Comparison of ENCODE assay signal across 11 cellular contexts in genomic region chrX:16603822-16604221, GRCh38. TPM values are rescaled to one million over a fixed set of nuclear protein-coding genes. Genes with fewer than 3 reads are reported as not detected.
DNase-seq lines count a peak whose midpoint lies in the region; ATAC-seq and TF ChIP-seq lines count a peak whose summit lies in the region.
"Had no signal": no experiment of that assay in that cellular context is flagged by ENCODE, and none has a peak within 500 bp of the region (broad histone marks: within the 10 kb centered on the region; RNA-seq: fewer than 3 reads in every experiment).

No MANE protein-coding gene starts in this region.

- TF ChIP-seq POLR2A in adrenal gland (IDR thresholded peaks at IDR 0.05) (no peak), tibial nerve (IDR thresholded peaks at IDR 0.05) (no peak)

- no peaks in the 10 kb centered on the region for H3K9me3 ChIP-seq in CD8-positive, alpha-beta memory T cell (ENCODE audit: low read length)
- H3K9me3 ChIP-seq in mammary epithelial cell (replicated peaks; ENCODE audit: insufficient read depth, low read length): no peaks in the 10 kb centered on the region
- no peaks in the 10 kb centered on the region for H3K9me3 ChIP-seq in mucosa of rectum (ENCODE audit: control insufficient read depth in 2 of 2, low read length in 2 of 2)
- no peaks in the 10 kb centered on the region for H3K9me3 ChIP-seq in adrenal gland (replicated peaks in 1 of 3)
- H3K9me3 ChIP-seq in tibial nerve: no peaks in the 10 kb centered on the region

- TF ChIP-seq EP300 in tibial nerve (IDR thresholded peaks at IDR 0.05): no peak

- POLR2A ChIA-PET in CD8-positive, alpha-beta memory T cell (lab: Charles Lee): no interaction called here

- CTCF ChIA-PET in CD8-positive, alpha-beta memory T cell (lab: Charles Lee): no interaction called here
- CTCF ChIA-PET in mammary epithelial cell (lab: Charles Lee; ENCODE audit: low non-redundant PET): no interaction called here

- no peak overlapping the region for H3K4me3 ChIP-seq in CD8-positive, alpha-beta memory T cell (ENCODE audit: low read length)
- H3K4me3 ChIP-seq in mammary epithelial cell (replicated peaks in 1 of 3; ENCODE audit: insufficient read depth in 1 of 3, low read depth in 2 of 3, low read length in 3 of 3): no peak overlapping the region
- no peak overlapping the region for H3K4me3 ChIP-seq in mucosa of rectum (ENCODE audit: low read length in 2 of 2)
- no peak overlapping the region for H3K4me3 ChIP-seq in adrenal gland
- no peak overlapping the region for H3K4me3 ChIP-seq in tibial nerve
- H3K4me3 ChIP-seq: PC-9 had no signal

- H2AFZ ChIP-seq in mammary epithelial cell (ENCODE audit: low read depth, low read length): peak overlapping the region; percentile 1
- H2AFZ ChIP-seq: PC-9 had no signal

- peaks cover 0 to 4% of the 10 kb centered on the region in 2 donors for H3K27me3 Mint-ChIP-seq in CD8-positive, alpha-beta memory T cell
- H3K27me3 Mint-ChIP-seq: dendritic cell treated with granulocyte-macrophage colony-stimulating factor and Interleukin-4, amounts not matched to agents 40 ng/mL and 50 ng/mL, for 4 days had no signal

- no peaks in the 10 kb centered on the region for H3K79me2 ChIP-seq in mammary epithelial cell (ENCODE audit: insufficient read depth, low read length)

- TF ChIP-seq CTCF in mammary epithelial cell (conservative IDR thresholded peaks at IDR 0.05 in 1 of 2, IDR thresholded peaks at IDR 0.05 in 1 of 2; ENCODE audit: extremely low read depth in 1 of 2, insufficient read depth in 1 of 2, low read depth in 1 of 2, low read length in 2 of 2) (no peak), adrenal gland (IDR thresholded peaks at IDR 0.05) (no peak), tibial nerve (IDR thresholded peaks at IDR 0.05) (no peak)

- WGBS in mammary epithelial cell (ENCODE audit: low coverage, missing lambda C conversion rate): 78% methylated on average over 4 of the region's 4 CpGs
- WGBS in adrenal gland, 4 donors: 76 to 81% (median 79%) methylated on average over 4 of the region's 4 CpGs
- WGBS in tibial nerve, 2 donors: 74 to 76% methylated on average over 4 of the region's 4 CpGs

- H3K4me2 ChIP-seq in mammary epithelial cell (ENCODE audit: insufficient read depth, low read depth, low read length): no peak overlapping the region
- H3K4me2 ChIP-seq: PC-9 had no signal

- in situ Hi-C loops in mammary epithelial cell (cut with MboI; ENCODE audit: low sequenced_read_pairs in 2 of 2): no loop called here

- H3K27ac ChIP-seq in CD8-positive, alpha-beta memory T cell (ENCODE audit: low read depth, low read length): no peak overlapping the region
- no peak overlapping the region for H3K27ac ChIP-seq in mammary epithelial cell (ENCODE audit: insufficient read depth, low read depth, low read length)
- H3K27ac ChIP-seq in mucosa of rectum (ENCODE audit: low read depth in 2 of 2, low read length in 2 of 2): peak overlapping the region; percentile 44 to 47
- no peak overlapping the region for H3K27ac ChIP-seq in adrenal gland
- H3K27ac ChIP-seq in tibial nerve: peak overlapping the region in 2 of 4 donors; percentile 28 to 29
- H3K27ac ChIP-seq: PC-9 had no signal

- no peak for ATAC-seq in HG03097 (IDR thresholded peaks at IDR 0.05; ENCODE audit: low FRiP score, unreplicated experiment)

- no peak overlapping the region for H3K9ac ChIP-seq in mammary epithelial cell (ENCODE audit: insufficient read depth, low read length)
- no peak overlapping the region for H3K9ac ChIP-seq in mucosa of rectum (ENCODE audit: low read depth in 1 of 2, low read length in 2 of 2)

- no peaks in the 10 kb centered on the region for H4K20me1 ChIP-seq in mammary epithelial cell (ENCODE audit: insufficient read depth, low read length)

- no TSS peak for BruUV-seq in mammary epithelial cell (replicated peaks; lab: Mats Ljungman, UMichigan)

- DNase-seq in CD8-positive, alpha-beta memory T cell: no peak
- DNase-seq in LoVo (ENCODE audit: low spot score) (peak; percentile 24), mammary epithelial cell (peak; percentile 63), adrenal gland (no peak), inferior parietal cortex (ENCODE audit: extremely low spot score) (no peak), tibial nerve (ENCODE audit: low spot score in 2 of 2) (no peak)
- DNase-seq: PC-9 had no signal

- no peaks in the 10 kb centered on the region for H3K9me3 Mint-ChIP-seq in CD8-positive, alpha-beta memory T cell
- H3K9me3 Mint-ChIP-seq: dendritic cell treated with granulocyte-macrophage colony-stimulating factor and Interleukin-4, amounts not matched to agents 40 ng/mL and 50 ng/mL, for 4 days had no signal

- peak overlapping the region; percentile 21 to 90 (median 78) for H3K27ac Mint-ChIP-seq in CD8-positive, alpha-beta memory T cell
- H3K27ac Mint-ChIP-seq: dendritic cell treated with granulocyte-macrophage colony-stimulating factor and Interleukin-4, amounts not matched to agents 40 ng/mL and 50 ng/mL, for 4 days had no signal

- H3K27me3 ChIP-seq in CD8-positive, alpha-beta memory T cell (ENCODE audit: insufficient read depth, low read length, poor library complexity, severe bottlenecking): no peaks in the 10 kb centered on the region
- H3K27me3 ChIP-seq in mammary epithelial cell (ENCODE audit: insufficient read depth, low read length) (no peaks in the 10 kb centered on the region), mucosa of rectum (ENCODE audit: control insufficient read depth in 2 of 2, insufficient read depth in 2 of 2, low read length in 2 of 2) (peaks cover 1 to 2% of the 10 kb centered on the region in 2 donors), adrenal gland (no peaks in the 10 kb centered on the region), tibial nerve (no peaks in the 10 kb centered on the region)

- peaks cover 0 to 8% (median 2%) of the 10 kb centered on the region in 3 donors for H3K36me3 Mint-ChIP-seq in CD8-positive, alpha-beta memory T cell

- peaks cover 7 to 16% (median 14%) of the 10 kb centered on the region in 3 donors for H3K4me1 Mint-ChIP-seq in CD8-positive, alpha-beta memory T cell

- dilution Hi-C loops in mammary epithelial cell (cut with HindIII; ENCODE audit: low sequenced_read_pairs): no loop called here

- H3K4me3 Mint-ChIP-seq in CD8-positive, alpha-beta memory T cell: peak overlapping the region in 5 of 7 donors; percentile 34 to 59 (median 48)
- H3K4me3 Mint-ChIP-seq: dendritic cell treated with granulocyte-macrophage colony-stimulating factor and Interleukin-4, amounts not matched to agents 40 ng/mL and 50 ng/mL, for 4 days had no signal

- peaks cover 21% of the 10 kb centered on the region for H3K4me1 ChIP-seq in CD8-positive, alpha-beta memory T cell (ENCODE audit: insufficient read depth, low read length)
- H3K4me1 ChIP-seq in mammary epithelial cell (ENCODE audit: insufficient read depth, low read length): no peaks in the 10 kb centered on the region
- H3K4me1 ChIP-seq in mucosa of rectum (ENCODE audit: control insufficient read depth in 2 of 2, insufficient read depth in 2 of 2, low read length in 2 of 2): no peaks in the 10 kb centered on the region
- no peaks in the 10 kb centered on the region for H3K4me1 ChIP-seq in adrenal gland (replicated peaks in 1 of 2)
- H3K4me1 ChIP-seq in tibial nerve: no peaks in the 10 kb centered on the region

- H3K36me3 ChIP-seq in CD8-positive, alpha-beta memory T cell (ENCODE audit: insufficient read depth, low read length): no peaks in the 10 kb centered on the region
- H3K36me3 ChIP-seq in mammary epithelial cell (ENCODE audit: insufficient read depth, low read length) (no peaks in the 10 kb centered on the region), mucosa of rectum (ENCODE audit: control insufficient read depth in 2 of 2, insufficient read depth in 2 of 2, low read length in 2 of 2) (no peaks in the 10 kb centered on the region), adrenal gland (replicated peaks in 1 of 2) (no peaks in the 10 kb centered on the region), tibial nerve (peaks cover 0 to 12% (median 0%) of the 10 kb centered on the region in 3 donors)

- intact Hi-C loops in mammary epithelial cell (cut with micrococcal nuclease): no loop called here
- intact Hi-C loops in adrenal gland (cut with DNase I): no loop called here

RNA-seq across cellular contexts. Expression of gene S100G, which starts 46.1 kb away (rescaled TPM):
- not detected for total RNA-seq in CD8-positive, alpha-beta memory T cell
- polyA plus RNA-seq in CD8-positive, alpha-beta memory T cell: not detected
- total RNA-seq in mammary epithelial cell: not detected
- polyA plus RNA-seq in mammary epithelial cell: not detected
- polyA minus RNA-seq in mammary epithelial cell: not detected
- not detected for total RNA-seq in adrenal gland
- under 1 TPM in 1 of 3 donors, not detected in 2; 0.48 TPM for polyA plus RNA-seq in adrenal gland
- not detected for total RNA-seq in tibial nerve
- total RNA-seq: H1, PC-9 had no signal
- polyA plus RNA-seq: H1 had no signal

Comparison
In these comparisons a context has a peak if more than half of its experiments do, and no peak if none do; other contexts are left out.
1. DNase-seq: peak in LoVo (single experiment) and mammary epithelial cell (single experiment); none in CD8-positive, alpha-beta memory T cell (0 of 5), adrenal gland (0 of 7), inferior parietal cortex (single experiment) and tibial nerve (0 of 2).
2. H3K27ac ChIP-seq: peak in mucosa of rectum (2 of 2); none in CD8-positive, alpha-beta memory T cell (single experiment), mammary epithelial cell (single experiment) and adrenal gland (0 of 5).